Comparison of ENCODE assay signal across 11 cellular contexts in the genomic region with DNA sequence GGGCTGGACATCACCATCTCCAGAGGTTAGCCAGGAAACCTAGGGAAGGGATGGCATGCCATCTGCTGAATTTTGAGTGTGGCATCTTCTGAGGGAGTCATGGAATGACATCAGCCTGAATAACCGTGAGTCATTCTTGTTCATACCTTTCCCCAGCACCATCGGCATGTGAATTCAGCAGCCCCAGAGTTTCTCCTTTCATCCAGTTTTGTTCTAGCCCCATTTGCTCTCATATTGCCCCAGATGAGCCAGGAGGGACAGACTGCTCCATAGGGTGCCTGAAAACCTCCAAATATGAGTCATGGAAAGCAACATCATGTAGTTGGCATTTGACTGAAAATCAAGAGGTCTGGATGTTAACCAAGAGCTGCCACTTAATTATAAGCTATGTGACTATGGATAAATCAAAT.
DNase-seq lines count a peak whose midpoint lies in the region; ATAC-seq and TF ChIP-seq lines count a peak whose summit lies in the region.
"Had no signal": no experiment of that assay in that cellular context is flagged by ENCODE, and none has a peak within 500 bp of the region (broad histone marks: within the 10 kb centered on the region; RNA-seq: fewer than 3 reads in every experiment).

No MANE protein-coding gene starts in this region.

- DNase-seq in 8988T (peak; percentile 37), T1000 (lab: John Stamatoyannopoulos, UW) (peak; percentile 80), fibroblast of the conjunctiva (ENCODE audit: low read depth) (peak; percentile 46), body of pancreas (no peak)
- DNase-seq in activated CD8-positive, alpha-beta memory T cell treated with anti-CD3 and anti-CD28 coated beads, Interleukin-2, amount 10 ng/mL, durations not matched to agents 7 days and 5 days = no peak
- no peak for DNase-seq in stimulated activated naive CD4-positive, alpha-beta T cell treated with Interleukin-2 at 50 U/mL for 16 hours (lab: John Stamatoyannopoulos, UW)
- DNase-seq: activated CD4-positive, alpha-beta memory T cell treated with anti-CD3 and anti-CD28 coated beads, Interleukin-2, amount 10 ng/mL, durations not matched to agents 7 days and 5 days; glutamatergic neuron had no signal

- no peaks in the 10 kb centered on the region for H3K36me3 Mint-ChIP-seq in activated CD8-positive, alpha-beta memory T cell treated with anti-CD3 and anti-CD28 coated beads, Interleukin-2, amount 10 ng/mL, durations not matched to agents 7 days and 5 days

- no peak overlapping the region for H3K27ac Mint-ChIP-seq in activated CD8-positive, alpha-beta memory T cell treated with anti-CD3 and anti-CD28 coated beads, Interleukin-2, amount 10 ng/mL, durations not matched to agents 7 days and 5 days
- H3K27ac Mint-ChIP-seq: activated CD4-positive, alpha-beta memory T cell treated with anti-CD3 and anti-CD28 coated beads, Interleukin-2, amount 10 ng/mL, durations not matched to agents 7 days and 5 days had no signal

- WGBS in body of pancreas, 2 donors = 93 to 100% methylated on average over 2 of the region's 2 CpGs

- no peaks in the 10 kb centered on the region for H3K27me3 ChIP-seq in body of pancreas

- intact Hi-C loops in body of pancreas (cut with DNase I) = no loop called here

- H3K4me3 ChIP-seq in HEK293 (ENCODE audit: low read depth, low read length) (no peak overlapping the region), body of pancreas (no peak overlapping the region)
- H3K4me3 ChIP-seq: SK-N-MC had no signal

- no peak for ATAC-seq in activated CD8-positive, alpha-beta memory T cell treated with anti-CD3 and anti-CD28 coated beads, Interleukin-2, amount 10 ng/mL, durations not matched to agents 7 days and 5 days
- ATAC-seq in HG03097 (IDR thresholded peaks at IDR 0.05; ENCODE audit: low FRiP score, unreplicated experiment) (no peak), body of pancreas (no peak)

- H3K27me3 Mint-ChIP-seq in activated CD8-positive, alpha-beta memory T cell treated with anti-CD3 and anti-CD28 coated beads, Interleukin-2, amount 10 ng/mL, durations not matched to agents 7 days and 5 days = peaks cover 5% of the 10 kb centered on the region
- H3K27me3 Mint-ChIP-seq: activated CD4-positive, alpha-beta memory T cell treated with anti-CD3 and anti-CD28 coated beads, Interleukin-2, amount 10 ng/mL, durations not matched to agents 7 days and 5 days had no signal

- no peaks in the 10 kb centered on the region for H3K4me1 ChIP-seq in HEK293 (ENCODE audit: control insufficient read depth, insufficient read depth, low read length)
- H3K4me1 ChIP-seq in body of pancreas = peaks cover 19% of the 10 kb centered on the region

- no peak for TF ChIP-seq POLR2A in body of pancreas (IDR thresholded peaks at IDR 0.05)

- TF ChIP-seq CTCF in HEK293 (tag by site-specific recombination; IDR thresholded peaks at IDR 0.05) = no peak
- no peak for TF ChIP-seq CTCF in body of pancreas (IDR thresholded peaks at IDR 0.05)

- no peaks in the 10 kb centered on the region for H3K9me3 Mint-ChIP-seq in activated CD8-positive, alpha-beta memory T cell treated with anti-CD3 and anti-CD28 coated beads, Interleukin-2, amount 10 ng/mL, durations not matched to agents 7 days and 5 days (ENCODE audit: low read depth)
- H3K9me3 Mint-ChIP-seq: activated CD4-positive, alpha-beta memory T cell treated with anti-CD3 and anti-CD28 coated beads, Interleukin-2, amount 10 ng/mL, durations not matched to agents 7 days and 5 days had no signal

- H3K4me1 Mint-ChIP-seq in activated CD8-positive, alpha-beta memory T cell treated with anti-CD3 and anti-CD28 coated beads, Interleukin-2, amount 10 ng/mL, durations not matched to agents 7 days and 5 days = peaks cover 16% of the 10 kb centered on the region

- CTCF ChIA-PET in HEK293 (lab: Yijun Ruan, JAX) = interaction anchor here (1.2 kb wide), 1 partner anchor 11 kb away, joined by 3 read pairs; no protein-coding TSS in a partner anchor
- CTCF ChIA-PET in activated CD8-positive, alpha-beta memory T cell treated with anti-CD3 and anti-CD28 coated beads, Interleukin-2, amount 10 ng/mL, durations not matched to agents 7 days and 5 days (lab: Charles Lee) = no interaction called here

- no peak overlapping the region for H3K4me3 Mint-ChIP-seq in activated CD8-positive, alpha-beta memory T cell treated with anti-CD3 and anti-CD28 coated beads, Interleukin-2, amount 10 ng/mL, durations not matched to agents 7 days and 5 days
- H3K4me3 Mint-ChIP-seq: activated CD4-positive, alpha-beta memory T cell treated with anti-CD3 and anti-CD28 coated beads, Interleukin-2, amount 10 ng/mL, durations not matched to agents 7 days and 5 days had no signal

- H3K36me3 ChIP-seq in HEK293 (ENCODE audit: control insufficient read depth in 2 of 2, insufficient read depth in 1 of 2, low read length in 2 of 2) = no peaks in the 10 kb centered on the region
- H3K36me3 ChIP-seq in body of pancreas (replicated peaks in 1 of 2; ENCODE audit: insufficient read depth in 1 of 2, low read depth in 2 of 2) = no peaks in the 10 kb centered on the region

- POLR2A ChIA-PET in HEK293 (lab: Yijun Ruan, JAX) = interaction anchor here (1.2 kb wide), 1 partner anchor 98 kb away, joined by 11 read pairs; no protein-coding TSS in a partner anchor

- H3K9me3 ChIP-seq in HEK293 (ENCODE audit: control insufficient read depth, insufficient read depth, low read depth, low read length) = no peaks in the 10 kb centered on the region
- H3K9me3 ChIP-seq in body of pancreas = no peaks in the 10 kb centered on the region

- H3K27ac ChIP-seq in HEK293 (ENCODE audit: extremely low read depth, low read depth, low read length) (no peak overlapping the region), body of pancreas (no peak overlapping the region)
- H3K27ac ChIP-seq: SK-N-MC had no signal

TF ChIP-seq in HEK293, 187 proteins besides CTCF, POLR2A, EP300 and RAD21 (continues in another document):
- TF ChIP-seq SALL2 (tag by site-specific recombination; IDR thresholded peaks at IDR 0.05; ENCODE audit: borderline replicate concordance) = no peak
- TF ChIP-seq ZNF24 (tag by site-specific recombination; IDR thresholded peaks at IDR 0.05) = peak; percentile 49; the same call in 1 of the 2 replicates
- TF ChIP-seq INSM2 (tag by site-specific recombination; IDR thresholded peaks at IDR 0.05) = peak; percentile 59; the same call in 1 of the 2 replicates
- no peak for TF ChIP-seq BCL6B (tag by site-specific recombination; IDR thresholded peaks at IDR 0.05)
- TF ChIP-seq ZNF37A (tag by site-specific recombination; IDR thresholded peaks at IDR 0.05) = no peak
- no peak for TF ChIP-seq ZNF148 (tag by site-specific recombination; IDR thresholded peaks at IDR 0.05; ENCODE audit: borderline replicate concordance)
- no peak for TF ChIP-seq KLF16 (tag by site-specific recombination; IDR thresholded peaks at IDR 0.05)
- TF ChIP-seq ZNF302 (tag by site-specific recombination; IDR thresholded peaks at IDR 0.05; ENCODE audit: low read depth) = no peak
- TF ChIP-seq RBAK (tag by site-specific recombination; IDR thresholded peaks at IDR 0.05) = peak; percentile 52; the same call in 1 of the 2 replicates
- TF ChIP-seq, protein P1, sequence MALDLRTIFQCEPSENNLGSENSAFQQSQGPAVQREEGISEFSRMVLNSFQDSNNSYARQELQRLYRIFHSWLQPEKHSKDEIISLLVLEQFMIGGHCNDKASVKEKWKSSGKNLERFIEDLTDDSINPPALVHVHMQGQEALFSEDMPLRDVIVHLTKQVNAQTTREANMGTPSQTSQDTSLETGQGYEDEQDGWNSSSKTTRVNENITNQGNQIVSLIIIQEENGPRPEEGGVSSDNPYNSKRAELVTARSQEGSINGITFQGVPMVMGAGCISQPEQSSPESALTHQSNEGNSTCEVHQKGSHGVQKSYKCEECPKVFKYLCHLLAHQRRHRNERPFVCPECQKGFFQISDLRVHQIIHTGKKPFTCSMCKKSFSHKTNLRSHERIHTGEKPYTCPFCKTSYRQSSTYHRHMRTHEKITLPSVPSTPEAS (tag by site-specific recombination; IDR thresholded peaks at IDR 0.05) = no peak

Comparison
In these comparisons a context has a peak if more than half of its experiments do, and no peak if none do; other contexts are left out.
1. DNase-seq: peak in 8988T (single experiment), T1000 (single experiment) and fibroblast of the conjunctiva (single experiment); none in activated CD8-positive, alpha-beta memory T cell treated with anti-CD3 and anti-CD28 coated beads, Interleukin-2, amount 10 ng/mL, durations not matched to agents 7 days and 5 days (single experiment), body of pancreas (0 of 4) and stimulated activated naive CD4-positive, alpha-beta T cell treated with Interleukin-2 at 50 U/mL for 16 hours (single experiment).